Comparison of ENCODE assay signal across 21 cellular contexts in the genomic region with DNA sequence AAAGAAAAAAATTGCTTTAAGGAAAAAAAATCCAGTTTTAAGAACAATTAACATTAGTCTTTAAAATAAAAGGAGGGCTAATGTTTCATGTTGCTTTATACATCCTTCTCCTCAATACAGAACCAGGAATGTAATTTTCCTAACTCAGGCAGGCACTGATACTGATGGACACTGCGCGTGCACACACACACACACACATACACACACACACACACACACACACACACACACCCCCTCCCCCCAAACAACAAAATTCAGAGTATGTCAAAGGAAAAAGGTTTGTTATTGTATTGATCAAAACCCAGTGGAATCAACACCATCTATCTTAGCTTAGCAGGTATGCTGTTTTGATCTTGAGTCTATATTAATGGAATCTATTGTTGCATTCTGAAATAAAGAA. TPM values are rescaled to one million over a fixed set of nuclear protein-coding genes. Genes with fewer than 3 reads are reported as not detected.
DNase-seq lines count a peak whose midpoint lies in the region; ATAC-seq and TF ChIP-seq lines count a peak whose summit lies in the region.
"Had no signal": no experiment of that assay in that cellular context is flagged by ENCODE, and none has a peak within 500 bp of the region (broad histone marks: within the 10 kb centered on the region; RNA-seq: fewer than 3 reads in every experiment).

No MANE protein-coding gene starts in this region.

- H3K27me3 Mint-ChIP-seq in MCF 10A (ENCODE audit: insufficient read depth, unreplicated experiment) = no peaks in the 10 kb centered on the region
- no peaks in the 10 kb centered on the region for H3K27me3 Mint-ChIP-seq in naive thymus-derived CD8-positive, alpha-beta T cell
- H3K27me3 Mint-ChIP-seq: CD4-positive, CD25-positive, alpha-beta regulatory T cell had no signal

- BruUV-seq in MCF 10A (replicated peaks; lab: Mats Ljungman, UMichigan) = TSS peak; percentile 6

- peaks cover 67% of the 10 kb centered on the region for H3K36me3 Mint-ChIP-seq in MCF 10A (ENCODE audit: insufficient read depth, unreplicated experiment)
- H3K36me3 Mint-ChIP-seq in naive thymus-derived CD8-positive, alpha-beta T cell = peaks cover 8 to 69% (median 9%) of the 10 kb centered on the region in 3 donors

- TF ChIP-seq POLR2A in breast epithelium (IDR thresholded peaks at IDR 0.05) = no peak
- TF ChIP-seq POLR2A in esophagus squamous epithelium (IDR thresholded peaks at IDR 0.05) = no peak

- CTCF ChIA-PET in MCF 10A (lab: Yijun Ruan, JAX) = no interaction called here
- CTCF ChIA-PET in HEK293 (lab: Yijun Ruan, JAX) = no interaction called here

- ATAC-seq in naive thymus-derived CD8-positive, alpha-beta T cell = no peak
- no peak for ATAC-seq in HG03520 (IDR thresholded peaks at IDR 0.05; ENCODE audit: unreplicated experiment)
- ATAC-seq: Right ventricle myocardium inferior, SK-N-SH treated with all-trans-retinoic acid at 6 μM for 48 hours had no signal

- 100% methylated on average over 2 of the region's 2 CpGs for WGBS in esophagus squamous epithelium, 2 donors

- intact Hi-C loops in MCF 10A (cut with micrococcal nuclease) = no loop called here
- intact Hi-C loops in breast epithelium (cut with DNase I; ENCODE audit: low total_unique reads) = no loop called here
- intact Hi-C loops in esophagus squamous epithelium (cut with DNase I) = no loop called here

- no peaks in the 10 kb centered on the region for H3K27me3 ChIP-seq in breast epithelium
- H3K27me3 ChIP-seq in esophagus squamous epithelium = no peaks in the 10 kb centered on the region
- H3K27me3 ChIP-seq: SJCRH30 had no signal

- H3K4me3 ChIP-seq in breast epithelium (no peak overlapping the region), HEK293 (ENCODE audit: low read depth, low read length) (no peak overlapping the region), esophagus squamous epithelium (no peak overlapping the region)
- H3K4me3 ChIP-seq: GM23248, PC-9, SJCRH30 had no signal

- H3K27ac Mint-ChIP-seq in MCF 10A (ENCODE audit: low read depth, unreplicated experiment) = no peak overlapping the region
- H3K27ac Mint-ChIP-seq in naive thymus-derived CD8-positive, alpha-beta T cell = peak overlapping the region in 6 of 10 donors; percentile 2 to 69 (median 38)

- H3K36me3 ChIP-seq in breast epithelium (no peaks in the 10 kb centered on the region), HEK293 (ENCODE audit: control insufficient read depth in 2 of 2, insufficient read depth in 1 of 2, low read length in 2 of 2) (peaks cover 0 to 62% of the 10 kb centered on the region in 2 experiments), esophagus squamous epithelium (peaks cover 4 to 65% (median 16%) of the 10 kb centered on the region in 3 donors)

- H3K9me3 Mint-ChIP-seq in MCF 10A (ENCODE audit: unreplicated experiment) = no peaks in the 10 kb centered on the region
- H3K9me3 Mint-ChIP-seq in naive thymus-derived CD8-positive, alpha-beta T cell = no peaks in the 10 kb centered on the region
- H3K9me3 Mint-ChIP-seq: CD4-positive, CD25-positive, alpha-beta regulatory T cell had no signal

- in situ Hi-C loops in ACHN (cut with HindIII; ENCODE audit: low pct_ligation_motif_present, low pct_unique_long_range_greater_than_20kb, low sequenced_read_pairs) = no loop called here

- H3K27ac ChIP-seq in breast epithelium (no peak overlapping the region), HEK293 (ENCODE audit: extremely low read depth, low read depth, low read length) (no peak overlapping the region), esophagus squamous epithelium (no peak overlapping the region)
- H3K27ac ChIP-seq: GM23248, PC-9, SJCRH30 had no signal

- H3K4me3 Mint-ChIP-seq in MCF 10A (ENCODE audit: unreplicated experiment) = no peak overlapping the region
- no peak overlapping the region for H3K4me3 Mint-ChIP-seq in naive thymus-derived CD8-positive, alpha-beta T cell
- H3K4me3 Mint-ChIP-seq: CD4-positive, CD25-positive, alpha-beta regulatory T cell had no signal

- no peak for TF ChIP-seq CTCF in MCF 10A (IDR thresholded peaks at IDR 0.05; ENCODE audit: unreplicated experiment)
- TF ChIP-seq CTCF in breast epithelium (IDR thresholded peaks at IDR 0.05) = no peak
- no peak for TF ChIP-seq CTCF in HEK293 (tag by site-specific recombination; IDR thresholded peaks at IDR 0.05)
- TF ChIP-seq CTCF in esophagus squamous epithelium (IDR thresholded peaks at IDR 0.05) = no peak

- POLR2A ChIA-PET in MCF 10A (lab: Yijun Ruan, JAX) (interaction anchor here (0.6 to 4.7 kb wide), 4 partner anchors 7 to 103 kb away, joined by 3 to 30 read pairs (median 12); partner anchors contain the start of gene PTP4A2), HEK293 (lab: Yijun Ruan, JAX) (no interaction called here)
- POLR2A ChIA-PET in naive thymus-derived CD8-positive, alpha-beta T cell (lab: Charles Lee) = interaction anchor here (0.6 to 2.1 kb wide), 3 partner anchors 18 to 60 kb away, joined by 4 to 5 read pairs (median 4); partner anchors contain the start of gene PTP4A2

- no peak for DNase-seq in MCF 10A (ENCODE audit: unreplicated experiment)
- no peak for DNase-seq in breast epithelium (ENCODE audit: low spot score in 2 of 2)
- no peak for DNase-seq in naive thymus-derived CD8-positive, alpha-beta T cell
- no peak for DNase-seq in esophagus squamous epithelium (lab: John Stamatoyannopoulos, UW)
- no peak for DNase-seq in ACHN
- DNase-seq: Caco-2; CD4-positive, CD25-positive, alpha-beta regulatory T cell; GM23248; H7; KBM-7; MM.1S; NCI-H1694; NCI-H2029 treated with DMSO at 0.1 percent for 48 hours; NCI-H446 treated with DMSO at 0.1 percent for 48 hours; NCI-H526 treated with DMSO at 0.1 percent for 48 hours; PC-9; SJCRH30 had no signal

- H3K4me1 ChIP-seq in breast epithelium = peaks cover 0 to 4% of the 10 kb centered on the region in 2 donors
- H3K4me1 ChIP-seq in HEK293 (ENCODE audit: control insufficient read depth, insufficient read depth, low read length) = peaks cover 7% of the 10 kb centered on the region; the same call in 1 of the 2 replicates
- peaks cover 7 to 17% (median 8%) of the 10 kb centered on the region in 3 donors for H3K4me1 ChIP-seq in esophagus squamous epithelium
- H3K4me1 ChIP-seq: SJCRH30 had no signal

- H3K9me3 ChIP-seq in breast epithelium = no peaks in the 10 kb centered on the region
- H3K9me3 ChIP-seq in HEK293 (ENCODE audit: control insufficient read depth, insufficient read depth, low read depth, low read length) = no peaks in the 10 kb centered on the region
- H3K9me3 ChIP-seq in esophagus squamous epithelium = no peaks in the 10 kb centered on the region
- H3K9me3 ChIP-seq: Caco-2, SJCRH30 had no signal

- H3K4me1 Mint-ChIP-seq in MCF 10A (ENCODE audit: insufficient read depth, unreplicated experiment) = peaks cover 13% of the 10 kb centered on the region
- peaks cover 17 to 55% (median 41%) of the 10 kb centered on the region in 4 donors for H3K4me1 Mint-ChIP-seq in naive thymus-derived CD8-positive, alpha-beta T cell

TF ChIP-seq in HEK293, 187 proteins besides CTCF, POLR2A, EP300 and RAD21:
- no peak for TF ChIP-seq KLF1 (tag by site-specific recombination; IDR thresholded peaks at IDR 0.05)
- TF ChIP-seq ZSCAN4 (tag by site-specific recombination; IDR thresholded peaks at IDR 0.05) = peak; percentile 91
- no peak for TF ChIP-seq ZNF174 (tag by site-specific recombination; IDR thresholded peaks at IDR 0.05)
- TF ChIP-seq PRDM4 (tag by site-specific recombination; IDR thresholded peaks at IDR 0.05) = no peak

RNA-seq across cellular contexts. Expression of gene PTP4A2, which starts 31.6 kb away (rescaled TPM):
- total RNA-seq in MCF 10A (2022) (196 and 220 TPM in 2 replicates), breast epithelium (100 to 1,000 TPM; 225 to 271 (median 252) TPM), esophagus squamous epithelium (100 to 1,000 TPM in 3 of 4 donors, 10 to 100 TPM in 1; 71.4 to 122 (median 108) TPM)
- total RNA-seq in naive thymus-derived CD8-positive, alpha-beta T cell = 100 to 1,000 TPM; 230 to 235 TPM
- 100 to 1,000 TPM; 287 to 748 (median 546) TPM for polyA plus RNA-seq in naive thymus-derived CD8-positive, alpha-beta T cell
